15 cellular contexts compared by ENCODE assay signal in the genomic region with DNA sequence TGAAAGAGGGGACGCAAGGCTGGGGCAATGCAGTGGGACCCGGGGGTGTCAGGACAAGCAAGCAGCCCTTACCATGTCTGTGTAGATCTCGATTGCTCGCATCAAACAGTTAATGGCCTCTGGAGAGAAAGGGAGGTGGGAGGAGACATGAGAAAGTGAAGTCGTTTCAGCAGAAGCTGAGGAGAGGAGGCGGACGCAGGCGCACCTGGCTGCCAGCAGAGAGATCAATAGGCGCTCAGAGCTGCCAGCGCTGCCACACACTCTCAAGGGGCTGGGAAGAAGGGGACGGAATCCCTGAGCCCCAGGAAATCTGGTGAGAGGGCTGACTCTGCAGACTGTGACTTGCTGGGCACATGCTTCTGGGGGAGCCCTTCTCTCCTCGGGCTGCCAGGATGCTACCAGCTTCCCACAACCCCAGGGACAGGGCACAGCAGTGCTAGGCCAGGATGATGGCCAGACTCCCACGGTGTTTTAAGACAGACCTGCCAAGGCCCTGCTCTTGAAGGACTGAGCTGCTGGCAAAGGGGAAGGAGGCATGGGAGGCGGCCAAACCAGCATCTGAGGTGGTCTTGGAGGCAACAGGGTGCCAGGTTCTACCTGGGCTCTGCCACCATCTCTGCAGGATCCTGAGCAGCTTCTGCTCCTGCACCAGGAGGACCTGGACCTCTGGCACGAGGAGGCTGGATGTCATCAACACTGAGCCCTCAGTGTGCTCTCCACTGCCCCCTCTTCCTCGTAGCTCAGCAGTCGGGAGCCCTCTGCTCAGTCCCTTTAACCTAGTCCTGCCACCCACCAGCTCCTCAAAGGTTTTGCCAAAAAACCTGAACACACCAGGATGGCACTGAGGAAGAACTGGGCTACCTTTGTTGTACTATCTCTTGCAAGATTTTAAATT. TPM values are rescaled to one million over a fixed set of nuclear protein-coding genes. Genes with fewer than 3 reads are reported as not detected.
DNase-seq lines count a peak whose midpoint lies in the region; ATAC-seq and TF ChIP-seq lines count a peak whose summit lies in the region.
"Had no signal": no experiment of that assay in that cellular context is flagged by ENCODE, and none has a peak within 500 bp of the region (broad histone marks: within the 10 kb centered on the region; RNA-seq: fewer than 3 reads in every experiment).

No MANE protein-coding gene starts in this region.

- DNase-seq in activated CD8-positive, alpha-beta T cell treated with anti-CD3 and anti-CD28 coated beads for 36 hours = no peak
- no peak for DNase-seq in activated CD8-positive, alpha-beta T cell treated with anti-CD3 and anti-CD28 coated beads, Interleukin-2, amount 10 ng/mL, durations not matched to agents 7 days and 5 days
- DNase-seq in NCI-H1694 (lab: John Stamatoyannopoulos, UW) (peak; percentile 47), dorsolateral prefrontal cortex (peak in 3 of 10 donors; percentile 64 to 78 (median 71)), NCI-H1048 (lab: John Stamatoyannopoulos, UW) (no peak), osteocyte (ENCODE audit: extremely low spot score, unreplicated experiment) (no peak), AML-193 (lab: John Stamatoyannopoulos, UW) (no peak)
- DNase-seq: effector CD8-positive, alpha-beta T cell; foreskin keratinocyte; HCEC 1CT; midbrain; SK-N-SH; stimulated activated CD4-positive, alpha-beta T cell treated with anti-CD3 and anti-CD28 coated beads, Interleukin-2, amount 100 ng/mL, for 24 hours had no signal

- peak overlapping the region; percentile 38 for H3K27ac Mint-ChIP-seq in activated CD8-positive, alpha-beta T cell treated with anti-CD3 and anti-CD28 coated beads for 36 hours
- H3K27ac Mint-ChIP-seq in activated CD8-positive, alpha-beta T cell treated with anti-CD3 and anti-CD28 coated beads, Interleukin-2, amount 10 ng/mL, durations not matched to agents 7 days and 5 days = no peak overlapping the region
- no peak overlapping the region for H3K27ac Mint-ChIP-seq in osteocyte (ENCODE audit: unreplicated experiment)

- no peaks in the 10 kb centered on the region for H3K9me3 Mint-ChIP-seq in activated CD8-positive, alpha-beta T cell treated with anti-CD3 and anti-CD28 coated beads for 36 hours
- no peaks in the 10 kb centered on the region for H3K9me3 Mint-ChIP-seq in activated CD8-positive, alpha-beta T cell treated with anti-CD3 and anti-CD28 coated beads, Interleukin-2, amount 10 ng/mL, durations not matched to agents 7 days and 5 days (ENCODE audit: insufficient read depth)
- no peaks in the 10 kb centered on the region for H3K9me3 Mint-ChIP-seq in osteocyte (ENCODE audit: unreplicated experiment)

- H3K36me3 ChIP-seq in stomach smooth muscle (ENCODE audit: control insufficient read depth in 2 of 2, insufficient read depth in 2 of 2, low read length in 2 of 2) = peaks cover 39 to 49% of the 10 kb centered on the region in 2 donors

- peaks cover 3% of the 10 kb centered on the region for H3K4me1 Mint-ChIP-seq in activated CD8-positive, alpha-beta T cell treated with anti-CD3 and anti-CD28 coated beads for 36 hours (ENCODE audit: low read depth)
- peaks cover 7% of the 10 kb centered on the region for H3K4me1 Mint-ChIP-seq in activated CD8-positive, alpha-beta T cell treated with anti-CD3 and anti-CD28 coated beads, Interleukin-2, amount 10 ng/mL, durations not matched to agents 7 days and 5 days (ENCODE audit: low read depth)
- peaks cover 2% of the 10 kb centered on the region for H3K4me1 Mint-ChIP-seq in osteocyte (ENCODE audit: unreplicated experiment)

- no peaks in the 10 kb centered on the region for H3K27me3 ChIP-seq in dorsolateral prefrontal cortex
- H3K27me3 ChIP-seq in stomach smooth muscle (ENCODE audit: control insufficient read depth in 1 of 2, insufficient read depth in 2 of 2, low read length in 2 of 2) = no peaks in the 10 kb centered on the region
- H3K27me3 ChIP-seq: foreskin keratinocyte had no signal

- intact Hi-C loops in activated CD8-positive, alpha-beta T cell treated with anti-CD3 and anti-CD28 coated beads for 36 hours (cut with micrococcal nuclease) = no loop called here
- intact Hi-C loops in dorsolateral prefrontal cortex (cut with DNase I) = no loop called here

- H3K27ac ChIP-seq in dorsolateral prefrontal cortex (peak overlapping the region; percentile 19 to 96 (median 84)), stomach smooth muscle (ENCODE audit: low read length) (peak overlapping the region; percentile 6)
- H3K27ac ChIP-seq: foreskin keratinocyte had no signal

- H3K4me3 Mint-ChIP-seq in activated CD8-positive, alpha-beta T cell treated with anti-CD3 and anti-CD28 coated beads for 36 hours = no peak overlapping the region
- no peak overlapping the region for H3K4me3 Mint-ChIP-seq in activated CD8-positive, alpha-beta T cell treated with anti-CD3 and anti-CD28 coated beads, Interleukin-2, amount 10 ng/mL, durations not matched to agents 7 days and 5 days
- H3K4me3 Mint-ChIP-seq in osteocyte (ENCODE audit: unreplicated experiment) = no peak overlapping the region

- no peak overlapping the region for H3K9ac ChIP-seq in stomach smooth muscle (ENCODE audit: low read length in 2 of 2)
- H3K9ac ChIP-seq: SK-N-SH had no signal

- CTCF ChIA-PET in activated CD8-positive, alpha-beta T cell treated with anti-CD3 and anti-CD28 coated beads for 36 hours (lab: Charles Lee) = interaction anchor here (1.3 to 5.8 kb wide), 2 partner anchors 9 to 12 kb away, joined by 3 to 29 read pairs; a partner anchor contains a TSS
- CTCF ChIA-PET in activated CD8-positive, alpha-beta T cell treated with anti-CD3 and anti-CD28 coated beads, Interleukin-2, amount 10 ng/mL, durations not matched to agents 7 days and 5 days (lab: Charles Lee) = interaction anchor here (1.0 to 2.3 kb wide), 5 partner anchors 11 to 204 kb away, joined by 3 to 8 read pairs (median 3); a partner anchor contains a TSS

- no peak for ATAC-seq in activated CD8-positive, alpha-beta T cell treated with anti-CD3 and anti-CD28 coated beads for 36 hours
- ATAC-seq in activated CD8-positive, alpha-beta T cell treated with anti-CD3 and anti-CD28 coated beads, Interleukin-2, amount 10 ng/mL, durations not matched to agents 7 days and 5 days = no peak
- ATAC-seq: activated CD4-positive, CD25-positive, alpha-beta regulatory T cell treated with anti-CD3 and anti-CD28 coated beads, Interleukin-2, amount 50 U/mL, for 24 hours; foreskin keratinocyte had no signal

- H3K4me3 ChIP-seq in dorsolateral prefrontal cortex (peak overlapping the region in 1 of 59 donors; percentile 19), stomach smooth muscle (ENCODE audit: low read length in 2 of 2) (no peak overlapping the region)

- TF ChIP-seq CTCF in activated CD8-positive, alpha-beta T cell treated with anti-CD3 and anti-CD28 coated beads for 36 hours (IDR thresholded peaks at IDR 0.05) = no peak
- TF ChIP-seq CTCF in dorsolateral prefrontal cortex (IDR thresholded peaks at IDR 0.05 in 54 of 56, conservative IDR thresholded peaks at IDR 0.05 in 2 of 56; ENCODE audit: low read depth in 1 of 56, partially characterized antibody in 56 of 56) (no peak), osteocyte (IDR thresholded peaks at IDR 0.05) (no peak)

- H3K36me3 Mint-ChIP-seq in activated CD8-positive, alpha-beta T cell treated with anti-CD3 and anti-CD28 coated beads for 36 hours (ENCODE audit: low read depth) = no peaks in the 10 kb centered on the region
- peaks cover 8% of the 10 kb centered on the region for H3K36me3 Mint-ChIP-seq in activated CD8-positive, alpha-beta T cell treated with anti-CD3 and anti-CD28 coated beads, Interleukin-2, amount 10 ng/mL, durations not matched to agents 7 days and 5 days (ENCODE audit: low read depth)
- H3K36me3 Mint-ChIP-seq in osteocyte (ENCODE audit: unreplicated experiment) = peaks cover 10% of the 10 kb centered on the region

- H3K27me3 Mint-ChIP-seq in activated CD8-positive, alpha-beta T cell treated with anti-CD3 and anti-CD28 coated beads for 36 hours = no peaks in the 10 kb centered on the region
- no peaks in the 10 kb centered on the region for H3K27me3 Mint-ChIP-seq in activated CD8-positive, alpha-beta T cell treated with anti-CD3 and anti-CD28 coated beads, Interleukin-2, amount 10 ng/mL, durations not matched to agents 7 days and 5 days (ENCODE audit: low read depth)
- H3K27me3 Mint-ChIP-seq in osteocyte (ENCODE audit: unreplicated experiment) = no peaks in the 10 kb centered on the region

- no peaks in the 10 kb centered on the region for H3K9me3 ChIP-seq in stomach smooth muscle (ENCODE audit: control insufficient read depth in 2 of 2, low read length in 2 of 2)
- H3K9me3 ChIP-seq: SK-N-SH had no signal

- POLR2A ChIA-PET in activated CD8-positive, alpha-beta T cell treated with anti-CD3 and anti-CD28 coated beads for 36 hours (lab: Charles Lee) = interaction anchor here (1.1 to 3.2 kb wide), 6 partner anchors 8 to 17 kb away, joined by 3 to 24 read pairs (median 3); a partner anchor contains a TSS
- POLR2A ChIA-PET in activated CD8-positive, alpha-beta T cell treated with anti-CD3 and anti-CD28 coated beads, Interleukin-2, amount 10 ng/mL, durations not matched to agents 7 days and 5 days (lab: Charles Lee) = interaction anchor here (0.6 to 1.5 kb wide), 3 partner anchors 8 to 157 kb away, joined by 4 to 5 read pairs (median 4); a partner anchor contains a TSS

- H3K4me1 ChIP-seq in stomach smooth muscle (ENCODE audit: control insufficient read depth, insufficient read depth, low read length) = no peaks in the 10 kb centered on the region
- H3K4me1 ChIP-seq: foreskin keratinocyte had no signal

RNA-seq across cellular contexts. Expression of a gene that starts 11.7 kb away (rescaled TPM):
- 10 to 100 TPM; 10.4 to 11.0 TPM for total RNA-seq in activated CD8-positive, alpha-beta T cell treated with anti-CD3 and anti-CD28 coated beads for 36 hours
- 10 to 100 TPM; 12.6 to 13.0 TPM for total RNA-seq in activated CD8-positive, alpha-beta T cell treated with anti-CD3 and anti-CD28 coated beads, Interleukin-2, amount 10 ng/mL, durations not matched to agents 7 days and 5 days
- 10 to 100 TPM in 119 of 120 experiments, 1 to 10 TPM in 1; 9.5 to 40.3 (median 18.4) TPM for total RNA-seq in dorsolateral prefrontal cortex
- total RNA-seq in osteocyte = 14.5 and 21.9 TPM in 2 replicates

RNA-seq across cellular contexts. Expression of a gene that starts 19.1 kb away (rescaled TPM):
- total RNA-seq in activated CD8-positive, alpha-beta T cell treated with anti-CD3 and anti-CD28 coated beads for 36 hours = 10 to 100 TPM; 43.9 to 47.2 TPM
- total RNA-seq in activated CD8-positive, alpha-beta T cell treated with anti-CD3 and anti-CD28 coated beads, Interleukin-2, amount 10 ng/mL, durations not matched to agents 7 days and 5 days = 100 to 1,000 TPM in 1 of 2 experiments, 10 to 100 TPM in 1; 90.0 to 103 TPM
- 100 to 1,000 TPM; 102 to 294 (median 206) TPM for total RNA-seq in dorsolateral prefrontal cortex
- total RNA-seq in osteocyte = 104 TPM in 2 replicates

RNA-seq across cellular contexts. Expression of a gene that starts 24.0 kb away (rescaled TPM):
- under 1 TPM; 0.18 to 0.43 TPM for total RNA-seq in activated CD8-positive, alpha-beta T cell treated with anti-CD3 and anti-CD28 coated beads for 36 hours
- under 1 TPM; 0.05 to 0.44 TPM for total RNA-seq in activated CD8-positive, alpha-beta T cell treated with anti-CD3 and anti-CD28 coated beads, Interleukin-2, amount 10 ng/mL, durations not matched to agents 7 days and 5 days
- 100 to 1,000 TPM in 69 of 120 experiments, 10 to 100 TPM in 51; 22.2 to 179 (median 105) TPM for total RNA-seq in dorsolateral prefrontal cortex
- 0.05 TPM in 1 of 2 replicates, not detected in the other for total RNA-seq in osteocyte

Comparison
In these comparisons a context has a peak if more than half of its experiments do, and no peak if none do; other contexts are left out.
1. RNA of a gene that starts 24.0 kb away (total RNA-seq): 22.2 to 179 TPM in dorsolateral prefrontal cortex; 0.05 to 0.44 TPM in activated CD8-positive, alpha-beta T cell treated with anti-CD3 and anti-CD28 coated beads, Interleukin-2, amount 10 ng/mL, durations not matched to agents 7 days and 5 days, 0.18 to 0.43 TPM in activated CD8-positive, alpha-beta T cell treated with anti-CD3 and anti-CD28 coated beads for 36 hours and 0.05 TPM in osteocyte; every median in the first group is over 10 times any median in the second.